ENCODE assay signal across 21 cellular contexts in genomic region chr2:208609166-208609804, GRCh38.
DNase-seq lines count a peak whose midpoint lies in the region; ATAC-seq, FAIRE-seq and TF ChIP-seq lines count a peak whose summit lies in the region.
"Had no signal": no experiment of that assay in that cellular context is flagged by ENCODE, and none has a peak within 500 bp of the region (broad histone marks: within the 10 kb centered on the region; RNA-seq: fewer than 3 reads in every experiment).

No MANE protein-coding gene starts in this region.

- ATAC-seq in pancreas: no peak
- ATAC-seq: PC-3 had no signal

- intact Hi-C loops in pancreas (cut with DNase I): no loop called here

- 59 to 74% methylated on average over 2 of the region's 2 CpGs for WGBS in pancreas, 2 donors

- H3K4me3 ChIP-seq in WERI-Rb-1 (ENCODE audit: low read depth, low read length) (no peak overlapping the region), pancreas (no peak overlapping the region)
- H3K4me3 ChIP-seq: BLaER1, SK-N-MC had no signal

- no peak for TF ChIP-seq CTCF in WERI-Rb-1 (IDR thresholded peaks at IDR 0.05; ENCODE audit: low read depth, low read length)
- no peak for TF ChIP-seq CTCF in pancreas (IDR thresholded peaks at IDR 0.05)

- no peaks in the 10 kb centered on the region for H3K27me3 ChIP-seq in WERI-Rb-1 (ENCODE audit: insufficient read depth, low read depth, severe bottlenecking)
- H3K27me3 ChIP-seq in pancreas: no peaks in the 10 kb centered on the region
- H3K27me3 ChIP-seq: BLaER1 had no signal

- no peaks in the 10 kb centered on the region for H3K4me1 ChIP-seq in pancreas
- H3K4me1 ChIP-seq: BLaER1 had no signal

- FAIRE-seq in pancreas (lab: Jason Lieb, UNC): no peak
- FAIRE-seq: GM19239, H1, HTR-8/SVneo had no signal

- H3K9me3 ChIP-seq in WERI-Rb-1 (ENCODE audit: severe bottlenecking): peaks cover 8% of the 10 kb centered on the region
- H3K9me3 ChIP-seq in pancreas: no peaks in the 10 kb centered on the region
- H3K9me3 ChIP-seq: BLaER1 had no signal

- H3K36me3 ChIP-seq in WERI-Rb-1 (no peaks in the 10 kb centered on the region), pancreas (no peaks in the 10 kb centered on the region)
- H3K36me3 ChIP-seq: BLaER1 had no signal

- H3K27ac ChIP-seq in WERI-Rb-1 (peak overlapping the region; percentile 79), pancreas (no peak overlapping the region)
- H3K27ac ChIP-seq: 22Rv1, BLaER1, SK-N-MC had no signal

- DNase-seq in DMS 273 (lab: John Stamatoyannopoulos, UW; ENCODE audit: unreplicated experiment) (peak; percentile 16), DMS 273 treated with DMSO at 0.1 percent for 48 hours (lab: John Stamatoyannopoulos, UW) (no peak), DMS53 treated with DMSO at 0.1 percent for 48 hours (lab: John Stamatoyannopoulos, UW; ENCODE audit: unreplicated experiment) (peak; percentile 46), WERI-Rb-1 (no peak), kidney tubule cell (ENCODE audit: low spot score) (peak; percentile 65), pancreas (no peak)
- no peak for DNase-seq in stimulated activated CD8-positive, alpha-beta memory T cell treated with anti-CD3 and anti-CD28 coated beads, Interleukin-4, amount 100 ng/mL, for 48 hours
- DNase-seq in stimulated activated CD4-positive, alpha-beta T cell treated with anti-CD3 and anti-CD28 coated beads, Interleukin-4, amount 100 ng/mL, for 1 hour: no peak
- DNase-seq: ACHN; CD4-positive, alpha-beta T cell; GF-D8; IMR-90; NCI-H446 treated with DMSO at 0.1 percent for 48 hours; PC-3; Right ventricle myocardium superior had no signal

Comparison
In these comparisons a context has a peak if more than half of its experiments do, and no peak if none do; other contexts are left out.
1. DNase-seq: peak in DMS 273 (single experiment), DMS53 treated with DMSO at 0.1 percent for 48 hours (single experiment) and kidney tubule cell (single experiment); none in DMS 273 treated with DMSO at 0.1 percent for 48 hours (single experiment), WERI-Rb-1 (single experiment), stimulated activated CD8-positive, alpha-beta memory T cell treated with anti-CD3 and anti-CD28 coated beads, Interleukin-4, amount 100 ng/mL, for 48 hours (single experiment), stimulated activated CD4-positive, alpha-beta T cell treated with anti-CD3 and anti-CD28 coated beads, Interleukin-4, amount 100 ng/mL, for 1 hour (single experiment) and pancreas (0 of 6).